In the genomic region with DNA sequence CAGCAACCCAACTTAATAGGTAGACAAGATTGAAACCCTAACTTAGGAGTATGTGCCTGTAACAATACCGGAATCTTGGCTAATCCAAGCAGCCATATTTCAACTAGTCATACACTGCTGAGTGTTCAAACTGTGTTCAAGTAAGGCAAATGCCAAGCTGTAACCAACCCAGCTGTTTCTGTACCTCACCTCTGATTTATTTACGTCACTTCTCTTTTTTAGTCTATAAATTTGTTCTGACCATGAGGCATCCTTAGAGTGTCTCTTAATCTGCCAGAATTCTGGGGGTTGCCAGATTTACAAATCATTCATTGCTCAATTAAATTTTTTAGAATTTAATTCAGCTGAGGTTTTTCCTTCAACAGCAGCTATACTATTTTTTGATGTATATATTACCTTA, we compare ENCODE assay signal across 28 cellular contexts.
"Had no signal": no experiment of that assay in that cellular context is flagged by ENCODE, and none has a peak within 500 bp of the region (broad histone marks: within the 10 kb centered on the region; RNA-seq: fewer than 3 reads in every experiment).

No MANE protein-coding gene starts in this region.

- DNase-seq: nephron progenitor cell; nucleus accumbens; pancreas; retina; right lobe of liver; sigmoid colon; small intestine; stimulated activated CD4-positive, alpha-beta T cell treated with anti-CD3 and anti-CD28 coated beads, Interleukin-15, amount 100 ng/mL, for 24 hours; stimulated activated CD4-positive, alpha-beta T cell treated with anti-CD3 and anti-CD28 coated beads, Interleukin-2, amount 100 ng/mL, for 24 hours; stimulated activated CD4-positive, alpha-beta T cell treated with anti-CD3 and anti-CD28 coated beads, Interleukin-2, amount 100 ng/mL, for 48 hours; stimulated activated CD4-positive, alpha-beta T cell treated with anti-CD3 and anti-CD28 coated beads, Interleukin-4, amount 100 ng/mL, for 24 hours; stimulated activated naive B cell treated with anti-CD40 and anti-IgM and Interleukin-4, amounts not matched to agents 10 μg/mL and 1 μg/mL and 100 μg/mL, for 72 hours; stimulated activated naive CD4-positive, alpha-beta T cell treated with Interleukin-2 at 50 U/mL for 16 hours; stomach; thyroid gland; trophoblast cell; upper lobe of left lung had no signal

- H3K27me3 ChIP-seq: neutrophil, pancreas, right atrium auricular region, right lobe of liver, sigmoid colon, stomach, thyroid gland, tibial nerve, upper lobe of left lung, vagina had no signal

- H3K27me3 Mint-ChIP-seq: natural killer cell treated with Interleukin-12 subunit alpha and Interleukin-12 subunit beta and Interleukin-15 and Interleukin-18, amount 100 ng/mL, for 72 hours; stimulated activated naive B cell treated with anti-CD40 and anti-IgM and Interleukin-4, amounts not matched to agents 10 μg/mL and 1 μg/mL and 100 μg/mL, for 72 hours; stimulated activated naive CD8-positive, alpha-beta T cell treated with anti-CD3 and anti-CD28 coated beads, Interleukin-15, Interleukin-2, amounts not matched to agents 100 ng/mL and 50 ng/mL, for 24 hours had no signal

- FAIRE-seq: pancreas, small intestine, urothelium cell line had no signal

- H3K36me3 Mint-ChIP-seq: stimulated activated effector memory CD8-positive, alpha-beta T cell treated with anti-CD3 and anti-CD28 coated beads, Interleukin-12 subunit alpha, Interleukin-12 subunit beta, amount 100 ng/mL, for 72 hours; stimulated activated naive B cell treated with anti-CD40 and anti-IgM and Interleukin-4, amounts not matched to agents 10 μg/mL and 1 μg/mL and 100 μg/mL, for 72 hours had no signal

- H3K36me3 ChIP-seq: neutrophil, pancreas, prostate gland, right atrium auricular region, right lobe of liver, sigmoid colon, stomach, thoracic aorta, thyroid gland, tibial nerve, upper lobe of left lung, vagina had no signal

- H3K4me1 Mint-ChIP-seq: nephron progenitor cell; neural crest cell; stimulated activated effector memory CD8-positive, alpha-beta T cell treated with anti-CD3 and anti-CD28 coated beads, Interleukin-12 subunit alpha, Interleukin-12 subunit beta, amount 100 ng/mL, for 72 hours; stimulated activated naive B cell treated with anti-CD40 and anti-IgM and Interleukin-4, amounts not matched to agents 10 μg/mL and 1 μg/mL and 100 μg/mL, for 72 hours had no signal

- H3K9me3 ChIP-seq: neutrophil, pancreas, prostate gland, right atrium auricular region, right lobe of liver, thoracic aorta, thyroid gland, tibial nerve, upper lobe of left lung, vagina had no signal

- H3K9me3 Mint-ChIP-seq: nephron progenitor cell had no signal

- H3K4me3 Mint-ChIP-seq: natural killer cell treated with Interleukin-12 subunit alpha and Interleukin-12 subunit beta and Interleukin-15 and Interleukin-18, amount 100 ng/mL, for 72 hours; nephron progenitor cell; neural crest cell; stimulated activated effector memory CD8-positive, alpha-beta T cell treated with anti-CD3 and anti-CD28 coated beads, Interleukin-12 subunit alpha, Interleukin-12 subunit beta, amount 100 ng/mL, for 72 hours; stimulated activated naive B cell treated with anti-CD40 and anti-IgM and Interleukin-4, amounts not matched to agents 10 μg/mL and 1 μg/mL and 100 μg/mL, for 72 hours; stimulated activated naive CD8-positive, alpha-beta T cell treated with anti-CD3 and anti-CD28 coated beads, Interleukin-15, Interleukin-2, amounts not matched to agents 100 ng/mL and 50 ng/mL, for 24 hours had no signal

- H3K27ac ChIP-seq: neutrophil, pancreas, prostate gland, right atrium auricular region, right lobe of liver, sigmoid colon, stomach, thoracic aorta, thyroid gland, tibial nerve, upper lobe of left lung, vagina had no signal

- H3K4me3 ChIP-seq: pancreas, prostate gland, right atrium auricular region, right lobe of liver, sigmoid colon, stomach, thoracic aorta, thyroid gland, tibial nerve, upper lobe of left lung, vagina had no signal

- H3K4me1 ChIP-seq: pancreas, prostate gland, right atrium auricular region, right lobe of liver, sigmoid colon, stomach, thyroid gland, tibial nerve, upper lobe of left lung, vagina had no signal

- H3K27ac Mint-ChIP-seq: natural killer cell treated with Interleukin-12 subunit alpha and Interleukin-12 subunit beta and Interleukin-15 and Interleukin-18, amount 100 ng/mL, for 72 hours; nephron progenitor cell; stimulated activated effector memory CD8-positive, alpha-beta T cell treated with anti-CD3 and anti-CD28 coated beads, Interleukin-12 subunit alpha, Interleukin-12 subunit beta, amount 100 ng/mL, for 72 hours; stimulated activated naive B cell treated with anti-CD40 and anti-IgM and Interleukin-4, amounts not matched to agents 10 μg/mL and 1 μg/mL and 100 μg/mL, for 72 hours; stimulated activated naive CD8-positive, alpha-beta T cell treated with anti-CD3 and anti-CD28 coated beads, Interleukin-15, Interleukin-2, amounts not matched to agents 100 ng/mL and 50 ng/mL, for 24 hours had no signal
